ENCODE assay signal across 1 cellular context in the genomic region with DNA sequence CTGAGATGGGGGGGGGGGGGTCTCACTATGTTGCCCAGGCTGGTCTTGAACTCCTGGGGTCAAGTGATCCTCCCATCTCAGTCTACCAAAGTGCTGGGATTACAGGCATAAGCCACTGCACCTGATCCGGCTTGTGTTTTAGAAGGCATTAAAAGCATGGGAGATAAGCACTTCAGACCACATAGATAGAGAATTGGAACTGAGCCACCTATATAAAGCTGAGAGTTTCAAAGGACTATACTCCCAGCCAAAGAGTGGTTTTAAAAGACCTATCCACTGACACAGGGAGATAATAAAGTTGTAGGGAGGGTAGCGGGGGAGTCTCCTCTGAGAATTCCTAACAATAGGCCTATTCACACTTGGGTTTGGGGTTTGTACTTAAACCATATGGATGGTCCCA.
TF ChIP-seq lines count a peak whose summit lies in the region.

No MANE protein-coding gene starts in this region.

TF ChIP-seq in HEK293, 187 proteins besides CTCF, POLR2A, EP300 and RAD21 (continued from another document and continues in another):
- peak; percentile 93 for TF ChIP-seq ZNF121 (tag by site-specific recombination; IDR thresholded peaks at IDR 0.05)
- TF ChIP-seq, protein P1, sequence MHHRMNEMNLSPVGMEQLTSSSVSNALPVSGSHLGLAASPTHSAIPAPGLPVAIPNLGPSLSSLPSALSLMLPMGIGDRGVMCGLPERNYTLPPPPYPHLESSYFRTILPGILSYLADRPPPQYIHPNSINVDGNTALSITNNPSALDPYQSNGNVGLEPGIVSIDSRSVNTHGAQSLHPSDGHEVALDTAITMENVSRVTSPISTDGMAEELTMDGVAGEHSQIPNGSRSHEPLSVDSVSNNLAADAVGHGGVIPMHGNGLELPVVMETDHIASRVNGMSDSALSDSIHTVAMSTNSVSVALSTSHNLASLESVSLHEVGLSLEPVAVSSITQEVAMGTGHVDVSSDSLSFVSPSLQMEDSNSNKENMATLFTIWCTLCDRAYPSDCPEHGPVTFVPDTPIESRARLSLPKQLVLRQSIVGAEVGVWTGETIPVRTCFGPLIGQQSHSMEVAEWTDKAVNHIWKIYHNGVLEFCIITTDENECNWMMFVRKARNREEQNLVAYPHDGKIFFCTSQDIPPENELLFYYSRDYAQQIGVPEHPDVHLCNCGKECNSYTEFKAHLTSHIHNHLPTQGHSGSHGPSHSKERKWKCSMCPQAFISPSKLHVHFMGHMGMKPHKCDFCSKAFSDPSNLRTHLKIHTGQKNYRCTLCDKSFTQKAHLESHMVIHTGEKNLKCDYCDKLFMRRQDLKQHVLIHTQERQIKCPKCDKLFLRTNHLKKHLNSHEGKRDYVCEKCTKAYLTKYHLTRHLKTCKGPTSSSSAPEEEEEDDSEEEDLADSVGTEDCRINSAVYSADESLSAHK (tag by site-specific recombination; IDR thresholded peaks at IDR 0.05): peak; percentile 98
- no peak for TF ChIP-seq ZNF776 (tag by site-specific recombination; IDR thresholded peaks at IDR 0.05; ENCODE audit: borderline replicate concordance)
- TF ChIP-seq ZNF146 (tag by site-specific recombination; IDR thresholded peaks at IDR 0.05): no peak
- no peak for TF ChIP-seq ZNF664 (tag by site-specific recombination; IDR thresholded peaks at IDR 0.05)
- TF ChIP-seq, protein P2, sequence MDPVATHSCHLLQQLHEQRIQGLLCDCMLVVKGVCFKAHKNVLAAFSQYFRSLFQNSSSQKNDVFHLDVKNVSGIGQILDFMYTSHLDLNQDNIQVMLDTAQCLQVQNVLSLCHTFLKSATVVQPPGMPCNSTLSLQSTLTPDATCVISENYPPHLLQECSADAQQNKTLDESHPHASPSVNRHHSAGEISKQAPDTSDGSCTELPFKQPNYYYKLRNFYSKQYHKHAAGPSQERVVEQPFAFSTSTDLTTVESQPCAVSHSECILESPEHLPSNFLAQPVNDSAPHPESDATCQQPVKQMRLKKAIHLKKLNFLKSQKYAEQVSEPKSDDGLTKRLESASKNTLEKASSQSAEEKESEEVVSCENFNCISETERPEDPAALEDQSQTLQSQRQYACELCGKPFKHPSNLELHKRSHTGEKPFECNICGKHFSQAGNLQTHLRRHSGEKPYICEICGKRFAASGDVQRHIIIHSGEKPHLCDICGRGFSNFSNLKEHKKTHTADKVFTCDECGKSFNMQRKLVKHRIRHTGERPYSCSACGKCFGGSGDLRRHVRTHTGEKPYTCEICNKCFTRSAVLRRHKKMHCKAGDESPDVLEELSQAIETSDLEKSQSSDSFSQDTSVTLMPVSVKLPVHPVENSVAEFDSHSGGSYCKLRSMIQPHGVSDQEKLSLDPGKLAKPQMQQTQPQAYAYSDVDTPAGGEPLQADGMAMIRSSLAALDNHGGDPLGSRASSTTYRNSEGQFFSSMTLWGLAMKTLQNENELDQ (tag by site-specific recombination; IDR thresholded peaks at IDR 0.05; ENCODE audit: low read depth): no peak
- TF ChIP-seq, protein P3, sequence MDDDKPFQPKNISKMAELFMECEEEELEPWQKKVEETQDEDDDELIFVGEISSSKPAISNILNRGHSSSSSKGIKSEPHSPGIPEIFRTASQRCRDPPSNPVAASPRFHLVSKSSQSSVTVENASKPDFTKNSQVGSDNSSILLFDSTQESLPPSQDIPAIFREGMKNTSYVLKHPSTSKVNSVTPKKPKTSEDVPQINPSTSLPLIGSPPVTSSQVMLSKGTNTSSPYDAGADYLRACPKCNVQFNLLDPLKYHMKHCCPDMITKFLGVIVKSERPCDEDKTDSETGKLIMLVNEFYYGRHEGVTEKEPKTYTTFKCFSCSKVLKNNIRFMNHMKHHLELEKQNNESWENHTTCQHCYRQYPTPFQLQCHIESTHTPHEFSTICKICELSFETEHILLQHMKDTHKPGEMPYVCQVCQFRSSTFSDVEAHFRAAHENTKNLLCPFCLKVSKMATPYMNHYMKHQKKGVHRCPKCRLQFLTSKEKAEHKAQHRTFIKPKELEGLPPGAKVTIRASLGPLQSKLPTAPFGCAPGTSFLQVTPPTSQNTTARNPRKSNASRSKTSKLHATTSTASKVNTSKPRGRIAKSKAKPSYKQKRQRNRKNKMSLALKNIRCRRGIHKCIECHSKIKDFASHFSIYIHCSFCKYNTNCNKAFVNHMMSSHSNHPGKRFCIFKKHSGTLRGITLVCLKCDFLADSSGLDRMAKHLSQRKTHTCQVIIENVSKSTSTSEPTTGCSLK (tag by site-specific recombination; IDR thresholded peaks at IDR 0.05): no peak
- TF ChIP-seq ZNF223 (tag by site-specific recombination; IDR thresholded peaks at IDR 0.05): no peak
- TF ChIP-seq WT1 (tag by site-specific recombination; IDR thresholded peaks at IDR 0.05): peak; percentile 99
- no peak for TF ChIP-seq ZNF785 (tag by site-specific recombination; IDR thresholded peaks at IDR 0.05)
- TF ChIP-seq, protein P4, sequence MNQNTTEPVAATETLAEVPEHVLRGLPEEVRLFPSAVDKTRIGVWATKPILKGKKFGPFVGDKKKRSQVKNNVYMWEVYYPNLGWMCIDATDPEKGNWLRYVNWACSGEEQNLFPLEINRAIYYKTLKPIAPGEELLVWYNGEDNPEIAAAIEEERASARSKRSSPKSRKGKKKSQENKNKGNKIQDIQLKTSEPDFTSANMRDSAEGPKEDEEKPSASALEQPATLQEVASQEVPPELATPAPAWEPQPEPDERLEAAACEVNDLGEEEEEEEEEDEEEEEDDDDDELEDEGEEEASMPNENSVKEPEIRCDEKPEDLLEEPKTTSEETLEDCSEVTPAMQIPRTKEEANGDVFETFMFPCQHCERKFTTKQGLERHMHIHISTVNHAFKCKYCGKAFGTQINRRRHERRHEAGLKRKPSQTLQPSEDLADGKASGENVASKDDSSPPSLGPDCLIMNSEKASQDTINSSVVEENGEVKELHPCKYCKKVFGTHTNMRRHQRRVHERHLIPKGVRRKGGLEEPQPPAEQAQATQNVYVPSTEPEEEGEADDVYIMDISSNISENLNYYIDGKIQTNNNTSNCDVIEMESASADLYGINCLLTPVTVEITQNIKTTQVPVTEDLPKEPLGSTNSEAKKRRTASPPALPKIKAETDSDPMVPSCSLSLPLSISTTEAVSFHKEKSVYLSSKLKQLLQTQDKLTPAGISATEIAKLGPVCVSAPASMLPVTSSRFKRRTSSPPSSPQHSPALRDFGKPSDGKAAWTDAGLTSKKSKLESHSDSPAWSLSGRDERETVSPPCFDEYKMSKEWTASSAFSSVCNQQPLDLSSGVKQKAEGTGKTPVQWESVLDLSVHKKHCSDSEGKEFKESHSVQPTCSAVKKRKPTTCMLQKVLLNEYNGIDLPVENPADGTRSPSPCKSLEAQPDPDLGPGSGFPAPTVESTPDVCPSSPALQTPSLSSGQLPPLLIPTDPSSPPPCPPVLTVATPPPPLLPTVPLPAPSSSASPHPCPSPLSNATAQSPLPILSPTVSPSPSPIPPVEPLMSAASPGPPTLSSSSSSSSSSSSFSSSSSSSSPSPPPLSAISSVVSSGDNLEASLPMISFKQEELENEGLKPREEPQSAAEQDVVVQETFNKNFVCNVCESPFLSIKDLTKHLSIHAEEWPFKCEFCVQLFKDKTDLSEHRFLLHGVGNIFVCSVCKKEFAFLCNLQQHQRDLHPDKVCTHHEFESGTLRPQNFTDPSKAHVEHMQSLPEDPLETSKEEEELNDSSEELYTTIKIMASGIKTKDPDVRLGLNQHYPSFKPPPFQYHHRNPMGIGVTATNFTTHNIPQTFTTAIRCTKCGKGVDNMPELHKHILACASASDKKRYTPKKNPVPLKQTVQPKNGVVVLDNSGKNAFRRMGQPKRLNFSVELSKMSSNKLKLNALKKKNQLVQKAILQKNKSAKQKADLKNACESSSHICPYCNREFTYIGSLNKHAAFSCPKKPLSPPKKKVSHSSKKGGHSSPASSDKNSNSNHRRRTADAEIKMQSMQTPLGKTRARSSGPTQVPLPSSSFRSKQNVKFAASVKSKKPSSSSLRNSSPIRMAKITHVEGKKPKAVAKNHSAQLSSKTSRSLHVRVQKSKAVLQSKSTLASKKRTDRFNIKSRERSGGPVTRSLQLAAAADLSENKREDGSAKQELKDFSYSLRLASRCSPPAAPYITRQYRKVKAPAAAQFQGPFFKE (tag by site-specific recombination; IDR thresholded peaks at IDR 0.05; ENCODE audit: borderline replicate concordance): no peak
- no peak for TF ChIP-seq ZNF654 (tag by site-specific recombination; IDR thresholded peaks at IDR 0.05; ENCODE audit: low read depth)
- peak; percentile 52; the same call in 1 of the 2 replicates for TF ChIP-seq ZNF10 (tag by site-specific recombination; IDR thresholded peaks at IDR 0.05)
- TF ChIP-seq, protein P5, sequence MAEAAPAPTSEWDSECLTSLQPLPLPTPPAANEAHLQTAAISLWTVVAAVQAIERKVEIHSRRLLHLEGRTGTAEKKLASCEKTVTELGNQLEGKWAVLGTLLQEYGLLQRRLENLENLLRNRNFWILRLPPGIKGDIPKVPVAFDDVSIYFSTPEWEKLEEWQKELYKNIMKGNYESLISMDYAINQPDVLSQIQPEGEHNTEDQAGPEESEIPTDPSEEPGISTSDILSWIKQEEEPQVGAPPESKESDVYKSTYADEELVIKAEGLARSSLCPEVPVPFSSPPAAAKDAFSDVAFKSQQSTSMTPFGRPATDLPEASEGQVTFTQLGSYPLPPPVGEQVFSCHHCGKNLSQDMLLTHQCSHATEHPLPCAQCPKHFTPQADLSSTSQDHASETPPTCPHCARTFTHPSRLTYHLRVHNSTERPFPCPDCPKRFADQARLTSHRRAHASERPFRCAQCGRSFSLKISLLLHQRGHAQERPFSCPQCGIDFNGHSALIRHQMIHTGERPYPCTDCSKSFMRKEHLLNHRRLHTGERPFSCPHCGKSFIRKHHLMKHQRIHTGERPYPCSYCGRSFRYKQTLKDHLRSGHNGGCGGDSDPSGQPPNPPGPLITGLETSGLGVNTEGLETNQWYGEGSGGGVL (tag by site-specific recombination; IDR thresholded peaks at IDR 0.05): no peak
- TF ChIP-seq, protein P6, sequence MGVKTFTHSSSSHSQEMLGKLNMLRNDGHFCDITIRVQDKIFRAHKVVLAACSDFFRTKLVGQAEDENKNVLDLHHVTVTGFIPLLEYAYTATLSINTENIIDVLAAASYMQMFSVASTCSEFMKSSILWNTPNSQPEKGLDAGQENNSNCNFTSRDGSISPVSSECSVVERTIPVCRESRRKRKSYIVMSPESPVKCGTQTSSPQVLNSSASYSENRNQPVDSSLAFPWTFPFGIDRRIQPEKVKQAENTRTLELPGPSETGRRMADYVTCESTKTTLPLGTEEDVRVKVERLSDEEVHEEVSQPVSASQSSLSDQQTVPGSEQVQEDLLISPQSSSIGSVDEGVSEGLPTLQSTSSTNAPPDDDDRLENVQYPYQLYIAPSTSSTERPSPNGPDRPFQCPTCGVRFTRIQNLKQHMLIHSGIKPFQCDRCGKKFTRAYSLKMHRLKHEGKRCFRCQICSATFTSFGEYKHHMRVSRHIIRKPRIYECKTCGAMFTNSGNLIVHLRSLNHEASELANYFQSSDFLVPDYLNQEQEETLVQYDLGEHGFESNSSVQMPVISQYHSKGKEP (tag by site-specific recombination; IDR thresholded peaks at IDR 0.05): peak; percentile 50; the same call in 1 of the 2 replicates
- TF ChIP-seq, protein P7, sequence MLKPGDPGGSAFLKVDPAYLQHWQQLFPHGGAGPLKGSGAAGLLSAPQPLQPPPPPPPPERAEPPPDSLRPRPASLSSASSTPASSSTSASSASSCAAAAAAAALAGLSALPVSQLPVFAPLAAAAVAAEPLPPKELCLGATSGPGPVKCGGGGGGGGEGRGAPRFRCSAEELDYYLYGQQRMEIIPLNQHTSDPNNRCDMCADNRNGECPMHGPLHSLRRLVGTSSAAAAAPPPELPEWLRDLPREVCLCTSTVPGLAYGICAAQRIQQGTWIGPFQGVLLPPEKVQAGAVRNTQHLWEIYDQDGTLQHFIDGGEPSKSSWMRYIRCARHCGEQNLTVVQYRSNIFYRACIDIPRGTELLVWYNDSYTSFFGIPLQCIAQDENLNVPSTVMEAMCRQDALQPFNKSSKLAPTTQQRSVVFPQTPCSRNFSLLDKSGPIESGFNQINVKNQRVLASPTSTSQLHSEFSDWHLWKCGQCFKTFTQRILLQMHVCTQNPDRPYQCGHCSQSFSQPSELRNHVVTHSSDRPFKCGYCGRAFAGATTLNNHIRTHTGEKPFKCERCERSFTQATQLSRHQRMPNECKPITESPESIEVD (tag by site-specific recombination; IDR thresholded peaks at IDR 0.05): 0 out of 2 replicates have a peak, but pooled peaks have one; percentile 43
- TF ChIP-seq ZXDB (tag by site-specific recombination; IDR thresholded peaks at IDR 0.05): peak; percentile 57; the same call in 1 of the 2 replicates
- no peak for TF ChIP-seq ZNF768 (tag by site-specific recombination; IDR thresholded peaks at IDR 0.05)
- TF ChIP-seq KLF9 (tag by site-specific recombination; IDR thresholded peaks at IDR 0.05; ENCODE audit: low read depth): no peak
- TF ChIP-seq SP7 (tag by site-specific recombination; IDR thresholded peaks at IDR 0.05): no peak
- TF ChIP-seq ZNF23 (tag by site-specific recombination; IDR thresholded peaks at IDR 0.05; ENCODE audit: borderline replicate concordance): no peak
- no peak for TF ChIP-seq SCRT1 (tag by site-specific recombination; IDR thresholded peaks at IDR 0.05; ENCODE audit: borderline replicate concordance)
- TF ChIP-seq IKZF3 (tag by site-specific recombination; IDR thresholded peaks at IDR 0.05): 0 out of 2 replicates have a peak, but pooled peaks have one; percentile 12
- TF ChIP-seq ZNF677 (tag by site-specific recombination; IDR thresholded peaks at IDR 0.05): no peak
- TF ChIP-seq, protein P8, sequence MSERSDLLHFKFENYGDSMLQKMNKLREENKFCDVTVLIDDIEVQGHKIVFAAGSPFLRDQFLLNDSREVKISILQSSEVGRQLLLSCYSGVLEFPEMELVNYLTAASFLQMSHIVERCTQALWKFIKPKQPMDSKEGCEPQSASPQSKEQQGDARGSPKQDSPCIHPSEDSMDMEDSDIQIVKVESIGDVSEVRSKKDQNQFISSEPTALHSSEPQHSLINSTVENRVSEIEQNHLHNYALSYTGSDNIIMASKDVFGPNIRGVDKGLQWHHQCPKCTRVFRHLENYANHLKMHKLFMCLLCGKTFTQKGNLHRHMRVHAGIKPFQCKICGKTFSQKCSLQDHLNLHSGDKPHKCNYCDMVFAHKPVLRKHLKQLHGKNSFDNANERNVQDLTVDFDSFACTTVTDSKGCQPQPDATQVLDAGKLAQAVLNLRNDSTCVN (tag by site-specific recombination; optimal IDR thresholded peaks at IDR 0.05): no peak
- TF ChIP-seq, protein P9, sequence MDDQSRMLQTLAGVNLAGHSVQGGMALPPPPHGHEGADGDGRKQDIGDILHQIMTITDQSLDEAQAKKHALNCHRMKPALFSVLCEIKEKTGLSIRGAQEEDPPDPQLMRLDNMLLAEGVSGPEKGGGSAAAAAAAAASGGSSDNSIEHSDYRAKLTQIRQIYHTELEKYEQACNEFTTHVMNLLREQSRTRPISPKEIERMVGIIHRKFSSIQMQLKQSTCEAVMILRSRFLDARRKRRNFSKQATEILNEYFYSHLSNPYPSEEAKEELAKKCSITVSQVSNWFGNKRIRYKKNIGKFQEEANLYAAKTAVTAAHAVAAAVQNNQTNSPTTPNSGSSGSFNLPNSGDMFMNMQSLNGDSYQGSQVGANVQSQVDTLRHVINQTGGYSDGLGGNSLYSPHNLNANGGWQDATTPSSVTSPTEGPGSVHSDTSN (CRISPR knock-in tag; IDR thresholded peaks at IDR 0.05): no peak
- TF ChIP-seq, protein P10, sequence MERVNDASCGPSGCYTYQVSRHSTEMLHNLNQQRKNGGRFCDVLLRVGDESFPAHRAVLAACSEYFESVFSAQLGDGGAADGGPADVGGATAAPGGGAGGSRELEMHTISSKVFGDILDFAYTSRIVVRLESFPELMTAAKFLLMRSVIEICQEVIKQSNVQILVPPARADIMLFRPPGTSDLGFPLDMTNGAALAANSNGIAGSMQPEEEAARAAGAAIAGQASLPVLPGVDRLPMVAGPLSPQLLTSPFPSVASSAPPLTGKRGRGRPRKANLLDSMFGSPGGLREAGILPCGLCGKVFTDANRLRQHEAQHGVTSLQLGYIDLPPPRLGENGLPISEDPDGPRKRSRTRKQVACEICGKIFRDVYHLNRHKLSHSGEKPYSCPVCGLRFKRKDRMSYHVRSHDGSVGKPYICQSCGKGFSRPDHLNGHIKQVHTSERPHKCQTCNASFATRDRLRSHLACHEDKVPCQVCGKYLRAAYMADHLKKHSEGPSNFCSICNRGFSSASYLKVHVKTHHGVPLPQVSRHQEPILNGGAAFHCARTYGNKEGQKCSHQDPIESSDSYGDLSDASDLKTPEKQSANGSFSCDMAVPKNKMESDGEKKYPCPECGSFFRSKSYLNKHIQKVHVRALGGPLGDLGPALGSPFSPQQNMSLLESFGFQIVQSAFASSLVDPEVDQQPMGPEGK (tag by site-specific recombination; IDR thresholded peaks at IDR 0.05): peak; percentile 35
